In the genomic region with DNA sequence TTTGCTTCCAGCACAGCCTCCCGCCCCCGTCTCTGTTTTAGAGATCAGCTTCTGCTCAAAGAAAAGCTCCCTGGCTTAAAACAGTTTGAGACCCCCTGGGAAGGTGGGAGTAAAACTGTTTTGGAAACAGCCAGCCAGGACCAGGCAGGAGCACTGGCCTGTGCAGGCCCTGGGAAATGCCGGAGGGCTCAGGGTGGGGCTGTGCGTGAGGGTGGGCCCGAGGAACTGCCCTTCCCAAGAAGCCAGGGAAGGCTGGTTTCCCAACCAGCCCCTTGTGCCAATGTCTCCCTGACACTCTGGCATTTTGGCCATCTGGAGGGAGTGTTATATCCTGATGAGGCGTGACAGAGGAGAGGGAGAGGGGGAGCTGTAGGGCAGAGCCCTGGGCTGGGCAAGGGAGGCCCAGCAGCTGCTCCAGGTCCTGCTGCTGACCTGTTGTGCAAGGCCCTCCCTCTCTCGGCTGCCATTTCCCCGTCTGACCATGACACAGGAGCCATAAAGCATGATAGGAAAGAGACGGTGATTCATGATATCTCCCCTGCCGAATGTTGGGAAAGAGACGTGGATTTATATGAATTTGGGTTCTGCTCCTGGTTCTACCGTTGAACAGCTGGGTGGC, we compare ENCODE assay signal across 13 cellular contexts. TPM values are rescaled to one million over a fixed set of nuclear protein-coding genes. Genes with fewer than 3 reads are reported as not detected.
A peak's percentile ranks its signal among the peaks of the same experiment; 100 is the strongest.
DNase-seq lines count a peak whose midpoint lies in the region; ATAC-seq, FAIRE-seq and TF ChIP-seq lines count a peak whose summit lies in the region.
"Had no signal": no experiment of that assay in that cellular context is flagged by ENCODE, and none has a peak within 500 bp of the region (broad histone marks: within the 10 kb centered on the region; RNA-seq: fewer than 3 reads in every experiment).

No MANE protein-coding gene starts in this region.

- H3K4me3 Mint-ChIP-seq in endodermal cell = no peak overlapping the region
- H3K4me3 Mint-ChIP-seq: memory B cell had no signal

- FAIRE-seq in GM12892 (lab: Jason Lieb, UNC) = no peak

- TF ChIP-seq CTCF in heart right ventricle (IDR thresholded peaks at IDR 0.05) (no peak), endodermal cell (conservative IDR thresholded peaks at IDR 0.05) (no peak), uterus (IDR thresholded peaks at IDR 0.05) (no peak), dorsolateral prefrontal cortex (IDR thresholded peaks at IDR 0.05 in 54 of 56, conservative IDR thresholded peaks at IDR 0.05 in 2 of 56; ENCODE audit: low read depth in 1 of 56, partially characterized antibody in 56 of 56) (no peak)

- H3K27me3 ChIP-seq in heart right ventricle = no peaks in the 10 kb centered on the region
- H3K27me3 ChIP-seq in endodermal cell (ENCODE audit: control insufficient read depth, insufficient read depth, low read length, poor library complexity, severe bottlenecking) = no peaks in the 10 kb centered on the region
- no peaks in the 10 kb centered on the region for H3K27me3 ChIP-seq in uterus
- no peaks in the 10 kb centered on the region for H3K27me3 ChIP-seq in dorsolateral prefrontal cortex

- H3K9ac ChIP-seq in endodermal cell (ENCODE audit: extremely low read depth, low read length, poor library complexity, severe bottlenecking) = no peak overlapping the region

- H3K27me3 Mint-ChIP-seq in endodermal cell (ENCODE audit: insufficient read depth) = no peaks in the 10 kb centered on the region

- intact Hi-C loops in heart right ventricle (cut with DNase I) (loop anchor here in 1 of 10 donors (5.0 kb wide), 1 partner anchor 39 kb away; no protein-coding TSS in a partner anchor), cardiac septum (cut with DNase I) (no loop called here), uterus (cut with DNase I; ENCODE audit: low total_unique reads) (no loop called here), dorsolateral prefrontal cortex (cut with DNase I) (no loop called here)

- peaks cover 14 to 61% (median 39%) of the 10 kb centered on the region in 9 donors for H3K4me1 ChIP-seq in heart right ventricle
- no peaks in the 10 kb centered on the region for H3K4me1 ChIP-seq in endodermal cell (ENCODE audit: control insufficient read depth, insufficient read depth, low read length)
- H3K4me1 ChIP-seq in uterus = peaks cover 0 to 18% of the 10 kb centered on the region in 2 donors

- WGBS in heart right ventricle, 2 donors = 63 to 76% methylated on average over 12 of the region's 12 CpGs
- WGBS in endodermal cell (ENCODE audit: insufficient coverage in 1 of 2, insufficient read length in 1 of 2), 2 experiments = 80 to 89% methylated on average over 7 to 12 of the region's 12 CpGs

- H3K4me3 ChIP-seq in heart right ventricle (no peak overlapping the region), endodermal cell (ENCODE audit: low read length) (no peak overlapping the region), uterus (no peak overlapping the region), dorsolateral prefrontal cortex (no peak overlapping the region)

- peak in 5 of 8 donors; percentile 14 to 44 (median 28) for ATAC-seq in heart right ventricle
- no peak for ATAC-seq in GM18867 (IDR thresholded peaks at IDR 0.05; ENCODE audit: unreplicated experiment)

- no peak for TF ChIP-seq POLR2A in uterus (IDR thresholded peaks at IDR 0.05)
- TF ChIP-seq POLR2A in GM12892 (IDR thresholded peaks at IDR 0.05; ENCODE audit: low read depth, low read length) = no peak

- H3K36me3 Mint-ChIP-seq in endodermal cell (ENCODE audit: low read depth) = peaks cover 6% of the 10 kb centered on the region
- H3K36me3 Mint-ChIP-seq: memory B cell had no signal

- DNase-seq in heart right ventricle = no peak
- no peak for DNase-seq in cardiac septum (ENCODE audit: low spot score)
- DNase-seq in endodermal cell = no peak
- peak; percentile 90 for DNase-seq in myocyte (ENCODE audit: low read depth)
- peak; percentile 76 to 81 for DNase-seq in uterus
- no peak for DNase-seq in dorsolateral prefrontal cortex
- no peak for DNase-seq in GM12892 (ENCODE audit: insufficient read length)
- DNase-seq: amniotic stem cell; effector CD8-positive, alpha-beta T cell; NCI-H446 treated with DMSO at 0.1 percent for 48 hours; SHP77 treated with DMSO at 0.1 percent for 48 hours had no signal

- no peaks in the 10 kb centered on the region for H3K9me3 Mint-ChIP-seq in endodermal cell
- H3K9me3 Mint-ChIP-seq: memory B cell had no signal

- H3K9me3 ChIP-seq in heart right ventricle (no peaks in the 10 kb centered on the region), endodermal cell (ENCODE audit: control insufficient read depth, low read length) (no peaks in the 10 kb centered on the region), uterus (no peaks in the 10 kb centered on the region)

- H3K4me1 Mint-ChIP-seq in endodermal cell = peaks cover 9% of the 10 kb centered on the region

- peaks cover 0 to 22% (median 0%) of the 10 kb centered on the region in 9 donors for H3K36me3 ChIP-seq in heart right ventricle
- no peaks in the 10 kb centered on the region for H3K36me3 ChIP-seq in endodermal cell (ENCODE audit: control insufficient read depth, insufficient read depth, low read length)
- H3K36me3 ChIP-seq in uterus = no peaks in the 10 kb centered on the region

- H3K27ac ChIP-seq in heart right ventricle (peak overlapping the region in 4 of 10 donors; percentile 9 to 36 (median 24)), endodermal cell (ENCODE audit: low read depth, low read length) (peak overlapping the region; percentile 66), uterus (peak overlapping the region; percentile 61 to 63), dorsolateral prefrontal cortex (no peak overlapping the region)

- no peak overlapping the region for H3K27ac Mint-ChIP-seq in endodermal cell
- H3K27ac Mint-ChIP-seq: memory B cell had no signal

RNA-seq across cellular contexts. Expression of gene OLFML2A, which starts 16.2 kb away (rescaled TPM):
- total RNA-seq in heart right ventricle (10 to 100 TPM; 21.9 to 51.2 (median 32.5) TPM), cardiac septum (46.4 TPM), endodermal cell (10 to 100 TPM; 28.1 to 31.2 TPM), myocyte (253 and 530 TPM in 2 replicates), uterus (10 to 100 TPM; 21.3 to 86.5 (median 71.8) TPM), dorsolateral prefrontal cortex (10 to 100 TPM in 14 of 120 experiments, 1 to 10 TPM in 104, under 1 TPM in 2; 0.36 to 21.2 (median 4.4) TPM)
- polyA plus RNA-seq in heart right ventricle = 1 to 10 TPM; 5.9 to 9.3 TPM
- 8.2 TPM for polyA plus RNA-seq in endodermal cell (2013, experiment 1 of 2)
- polyA plus RNA-seq in endodermal cell (2013, experiment 2 of 2) = 7.8 TPM
- 57.0 TPM for polyA plus RNA-seq in myocyte (2012)
- 1.6 TPM for polyA plus RNA-seq in GM12892 (2012; ENCODE audit: missing spikeins)

RNA-seq across cellular contexts. Expression of gene NR6A1, which starts 22.0 kb away (rescaled TPM):
- 1 to 10 TPM in 8 of 10 donors, under 1 TPM in 2; 0.78 to 2.0 (median 1.2) TPM for total RNA-seq in heart right ventricle
- 1 to 10 TPM in 1 of 2 donors, under 1 TPM in 1; 0.29 to 1.0 TPM for polyA plus RNA-seq in heart right ventricle
- total RNA-seq in cardiac septum = 2.2 TPM
- total RNA-seq in endodermal cell = 100 to 1,000 TPM; 168 to 206 TPM
- polyA plus RNA-seq in endodermal cell (2013, experiment 1 of 2) = 47.4 TPM
- 49.5 TPM for polyA plus RNA-seq in endodermal cell (2013, experiment 2 of 2)
- 1.9 and 2.1 TPM in 2 replicates for total RNA-seq in myocyte
- 0.95 TPM for polyA plus RNA-seq in myocyte (2012)
- total RNA-seq in uterus = 1 to 10 TPM in 2 of 4 donors, under 1 TPM in 1, not detected in 1; under 0.01 to 2.6 (median 1.3) TPM
- 1 to 10 TPM; 2.5 to 7.4 (median 4.5) TPM for total RNA-seq in dorsolateral prefrontal cortex
- 4.1 TPM for polyA plus RNA-seq in GM12892 (2012; ENCODE audit: missing spikeins)

Comparison
In these comparisons a context has a peak if more than half of its experiments do, and no peak if none do; other contexts are left out.
1. DNase-seq: peak in myocyte (single experiment) and uterus (2 of 2); none in heart right ventricle (0 of 2), cardiac septum (single experiment), endodermal cell (single experiment), dorsolateral prefrontal cortex (0 of 10) and GM12892 (single experiment).
2. H3K27ac ChIP-seq: peak in endodermal cell (single experiment) and uterus (2 of 2); none in dorsolateral prefrontal cortex (0 of 59).
3. RNA of gene NR6A1, which starts 22.0 kb away (total RNA-seq): 168 to 206 TPM in endodermal cell; 2.5 to 7.4 TPM in dorsolateral prefrontal cortex, 2.2 TPM in cardiac septum (single experiment), 1.9 to 2.1 TPM in myocyte, under 0.01 to 2.6 TPM in uterus and 0.78 to 2.0 TPM in heart right ventricle; every median in the first group is over 10 times any median in the second.